8 cellular contexts compared by ENCODE assay signal in genomic region chr6:124961468-124961783, GRCh38. TPM values are rescaled to one million over a fixed set of nuclear protein-coding genes. Genes with fewer than 3 reads are reported as not detected.
A peak's percentile ranks its signal among the peaks of the same experiment; 100 is the strongest.
DNase-seq lines count a peak whose midpoint lies in the region; ATAC-seq and TF ChIP-seq lines count a peak whose summit lies in the region.

No MANE protein-coding gene starts in this region.

- no peak for DNase-seq in BE2C
- DNase-seq in SJCRH30, result no peak
- no peak for DNase-seq in neuronal stem cell (ENCODE audit: low spot score)
- no peak for DNase-seq in SIG-M5 (lab: John Stamatoyannopoulos, UW)

- no peak overlapping the region for H2AK5ac ChIP-seq in neuronal stem cell (ENCODE audit: low read depth, low read length)

- H2BK12ac ChIP-seq in neuronal stem cell (ENCODE audit: low read length), result no peak overlapping the region

- H3K4me3 ChIP-seq in BE2C (ENCODE audit: low read depth, low read length) (peak overlapping the region; percentile 54), SJCRH30 (peak overlapping the region; percentile 93), esophagus (ENCODE audit: low read depth in 1 of 2, low read length in 2 of 2) (peak overlapping the region; percentile 73 to 95), neuronal stem cell (ENCODE audit: low read length in 2 of 2) (peak overlapping the region; percentile 76 to 98)

- H2AFZ ChIP-seq in neuronal stem cell (ENCODE audit: low read length), result peak overlapping the region; percentile 97

- TF ChIP-seq CTCF in BE2C (IDR thresholded peaks at IDR 0.05; ENCODE audit: low read depth, low read length), result no peak

- H3K14ac ChIP-seq in neuronal stem cell (ENCODE audit: low read length), result no peak overlapping the region

- H2BK5ac ChIP-seq in neuronal stem cell (ENCODE audit: low read length), result no peak overlapping the region

- H3K4me1 ChIP-seq in BE2C (no peaks in the 10 kb centered on the region), SJCRH30 (peaks cover 13% of the 10 kb centered on the region), esophagus (ENCODE audit: control insufficient read depth in 2 of 2, insufficient read depth in 2 of 2, low read length in 1 of 2) (no peaks in the 10 kb centered on the region), neuronal stem cell (ENCODE audit: control insufficient read depth in 2 of 2, insufficient read depth in 1 of 2, low read depth in 1 of 2, low read length in 2 of 2) (peaks cover 6 to 20% of the 10 kb centered on the region in 2 donors)

- no peak overlapping the region for H3K9ac ChIP-seq in neuronal stem cell (ENCODE audit: low read depth, low read length, poor library complexity)

- H2BK120ac ChIP-seq in neuronal stem cell (ENCODE audit: low read depth, low read length), result no peak overlapping the region

- peak overlapping the region; percentile 97 for H3K18ac ChIP-seq in neuronal stem cell (ENCODE audit: low read length)

- no peak overlapping the region for H3K23ac ChIP-seq in neuronal stem cell (ENCODE audit: low read depth, low read length, poor library complexity)

- no peak overlapping the region for H4K8ac ChIP-seq in neuronal stem cell (ENCODE audit: low read depth, low read length)

- no peaks in the 10 kb centered on the region for H3K79me1 ChIP-seq in neuronal stem cell (ENCODE audit: low read depth, low read length)

- no peaks in the 10 kb centered on the region for H3K9me3 ChIP-seq in BE2C
- no peaks in the 10 kb centered on the region for H3K9me3 ChIP-seq in SJCRH30 (replicated peaks)
- no peaks in the 10 kb centered on the region for H3K9me3 ChIP-seq in esophagus (ENCODE audit: control insufficient read depth in 2 of 2, insufficient read depth in 1 of 2, low read depth in 1 of 2, low read length in 1 of 2)
- H3K9me3 ChIP-seq in neuronal stem cell (replicated peaks in 1 of 2; ENCODE audit: control insufficient read depth in 2 of 2, insufficient read depth in 1 of 2, low read depth in 1 of 2, low read length in 2 of 2), result no peaks in the 10 kb centered on the region

- H3K27ac ChIP-seq in SJCRH30 (peak overlapping the region; percentile 73), esophagus (ENCODE audit: low read depth in 2 of 2, low read length in 1 of 2) (peak overlapping the region; percentile 93), neuronal stem cell (replicated peaks; ENCODE audit: low read length) (no peak overlapping the region)

- H3K36me3 ChIP-seq in BE2C (no peaks in the 10 kb centered on the region), SJCRH30 (no peaks in the 10 kb centered on the region), esophagus (ENCODE audit: control insufficient read depth in 2 of 2, insufficient read depth in 2 of 2, low read length in 1 of 2) (no peaks in the 10 kb centered on the region), neuronal stem cell (replicated peaks in 1 of 2; ENCODE audit: control insufficient read depth in 2 of 2, insufficient read depth in 2 of 2, low read length in 2 of 2) (no peaks in the 10 kb centered on the region)

- 2 to 4% methylated on average over 6 of the region's 6 CpGs for WGBS in esophagus, 2 donors
- WGBS in neuronal stem cell (ENCODE audit: extremely low coverage in 2 of 2, insufficient read length in 2 of 2, insufficient replicate concordance in 1 of 2), 2 donors, result no CpG with 5 or more reads among the region's 6 CpGs

- no peak overlapping the region for H2BK15ac ChIP-seq in neuronal stem cell (ENCODE audit: low read length)

- peak overlapping the region; percentile 76 for H3K4me2 ChIP-seq in neuronal stem cell (ENCODE audit: insufficient read depth, low read length, poor library complexity, severe bottlenecking)

- ATAC-seq in HG02938 (IDR thresholded peaks at IDR 0.05; ENCODE audit: unreplicated experiment) (no peak), GM21717 (IDR thresholded peaks at IDR 0.05; ENCODE audit: unreplicated experiment) (no peak), GM19452 (IDR thresholded peaks at IDR 0.05; ENCODE audit: unreplicated experiment) (no peak)

- H3K27me3 ChIP-seq in BE2C, result no peaks in the 10 kb centered on the region; the same call in 1 of the 2 replicates
- no peaks in the 10 kb centered on the region for H3K27me3 ChIP-seq in SJCRH30
- H3K27me3 ChIP-seq in esophagus (ENCODE audit: control insufficient read depth in 1 of 2, insufficient read depth in 2 of 2, low read length in 2 of 2), result no peaks in the 10 kb centered on the region
- H3K27me3 ChIP-seq in neuronal stem cell (ENCODE audit: control insufficient read depth in 3 of 3, insufficient read depth in 3 of 3, low read depth in 1 of 3, low read length in 3 of 3), result no peaks in the 10 kb centered on the region

- H3K4ac ChIP-seq in neuronal stem cell (ENCODE audit: low read length), result no peak overlapping the region

- H4K91ac ChIP-seq in neuronal stem cell (ENCODE audit: low read depth, low read length, poor library complexity), result no peak overlapping the region

RNA-seq across cellular contexts. Expression of gene RNF217, which starts 0.8 kb away (rescaled TPM):
- 8.6 TPM for polyA plus RNA-seq in BE2C (2012; ENCODE audit: insufficient read depth, insufficient read length, low read depth)
- 11.5 and 16.0 TPM in 2 replicates for total RNA-seq in SJCRH30 (2014; rRNA removed; shearing (Covaris generic))
- 1 to 10 TPM; 3.4 to 6.5 TPM for polyA plus RNA-seq in esophagus
- polyA plus RNA-seq in neuronal stem cell (2013, experiment 1 of 2), result 3.9 TPM
- 4.3 TPM for polyA plus RNA-seq in neuronal stem cell (2013, experiment 2 of 2)
